Comparison of ENCODE assay signal across 22 cellular contexts in the genomic region with DNA sequence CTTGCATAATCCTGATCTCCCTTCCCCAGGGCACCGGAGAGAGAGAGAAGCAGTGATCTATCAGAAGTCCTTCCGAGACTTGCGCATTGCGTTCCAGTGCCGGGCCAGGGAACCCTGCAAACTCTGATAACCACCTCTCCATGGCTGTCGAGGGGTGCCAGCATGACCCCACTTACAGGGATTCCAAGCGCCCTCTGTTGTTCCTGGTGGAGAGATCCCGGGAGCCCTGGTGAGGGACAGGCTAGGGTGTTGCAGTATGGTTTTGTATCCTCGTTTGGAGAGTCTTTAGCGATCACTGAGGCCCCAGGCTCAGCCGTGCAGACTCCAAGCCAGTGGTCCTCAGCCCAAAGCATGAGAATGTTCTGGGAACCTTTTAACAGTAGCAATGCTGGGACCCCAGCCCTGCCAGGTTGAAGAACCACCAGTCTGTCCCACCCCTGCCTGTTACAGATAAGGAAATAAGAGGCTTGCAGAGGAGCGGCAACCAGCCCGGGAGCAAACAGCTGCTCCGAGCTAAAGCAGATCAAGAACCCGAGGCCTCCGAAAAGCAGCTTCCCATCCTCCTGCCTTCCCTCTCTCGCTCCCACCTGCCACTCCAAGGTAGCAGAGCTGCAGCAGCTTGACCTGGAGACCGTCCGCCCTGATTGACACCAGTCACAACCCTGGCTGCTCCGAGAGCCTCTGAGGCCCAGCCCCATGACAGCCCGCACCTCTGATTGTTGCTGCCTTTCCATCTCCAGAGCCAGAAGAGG.
"Had no signal": no experiment of that assay in that cellular context is flagged by ENCODE, and none has a peak within 500 bp of the region (broad histone marks: within the 10 kb centered on the region; RNA-seq: fewer than 3 reads in every experiment).

No MANE protein-coding gene starts in this region.

- H3K4me3 ChIP-seq: gastrocnemius medialis, heart left ventricle, tibial nerve had no signal

- H3K4me3 Mint-ChIP-seq: activated T-cell treated with anti-CD3 and anti-CD28 coated beads, Interleukin-2, amount 50 U/mL, for 72 hours; naive thymus-derived CD8-positive, alpha-beta T cell had no signal

- H3K4me1 ChIP-seq: gastrocnemius medialis, heart left ventricle, parathyroid adenoma, tibial nerve had no signal

- H3K9me3 ChIP-seq: gastrocnemius medialis, heart left ventricle, neutrophil, tibial nerve had no signal

- H3K27ac Mint-ChIP-seq: activated T-cell treated with anti-CD3 and anti-CD28 coated beads, Interleukin-2, amount 50 U/mL, for 72 hours; naive thymus-derived CD8-positive, alpha-beta T cell had no signal

- H3K36me3 Mint-ChIP-seq: naive thymus-derived CD8-positive, alpha-beta T cell had no signal

- DNase-seq: activated CD4-positive, alpha-beta T cell treated with anti-CD3 and anti-CD28 coated beads, Interleukin-2, amount 50 U/mL, for 4 hours; activated CD4-positive, CD25-positive, alpha-beta regulatory T cell treated with anti-CD3 and anti-CD28 coated beads, Interleukin-2, amount 50 U/mL, for 72 hours; activated effector memory CD4-positive, alpha-beta T cell treated with anti-CD3 and anti-CD28 coated beads, Interleukin-2, amount 50 U/mL, for 16 hours; activated naive CD4-positive, alpha-beta T cell treated with anti-CD3 and anti-CD28 coated beads, Interleukin-2, amount 50 U/mL, for 16 hours; activated T-cell treated with anti-CD3 and anti-CD28 coated beads, Interleukin-2, amount 50 U/mL, for 72 hours; effector CD4-positive, alpha-beta T cell; gastrocnemius medialis; heart left ventricle; left cardiac atrium; mesendoderm; naive thymus-derived CD8-positive, alpha-beta T cell; stimulated activated CD4-positive, alpha-beta T cell treated with anti-CD3 and anti-CD28 coated beads, Interleukin-12 subunit alpha, Interleukin-12 subunit beta, amount 100 ng/mL, for 4 hours; stimulated activated CD4-positive, alpha-beta T cell treated with anti-CD3 and anti-CD28 coated beads, Interleukin-1b, Interleukin-23, amount 100 ng/mL, for 48 hours; stimulated activated CD8-positive, alpha-beta memory T cell treated with anti-CD3 and anti-CD28 coated beads, Interleukin-4, amount 100 ng/mL, for 48 hours; stimulated activated naive CD4-positive, alpha-beta T cell treated with Interleukin-2 at 50 U/mL for 16 hours; substantia nigra; T-helper 1 cell; T-helper 9 cell had no signal

- H3K79me2 ChIP-seq: parathyroid adenoma had no signal

- H3K4me1 Mint-ChIP-seq: naive thymus-derived CD8-positive, alpha-beta T cell had no signal

- H3K27ac ChIP-seq: gastrocnemius medialis, heart left ventricle, neutrophil, parathyroid adenoma, tibial nerve had no signal

- H3K9me3 Mint-ChIP-seq: activated T-cell treated with anti-CD3 and anti-CD28 coated beads, Interleukin-2, amount 50 U/mL, for 72 hours; naive thymus-derived CD8-positive, alpha-beta T cell had no signal

- ATAC-seq: activated T-cell treated with anti-CD3 and anti-CD28 coated beads, Interleukin-2, amount 50 U/mL, for 72 hours; esophagus mucosa; gastrocnemius medialis; heart left ventricle; left cardiac atrium; naive thymus-derived CD8-positive, alpha-beta T cell had no signal

- H2AFZ ChIP-seq: parathyroid adenoma had no signal

- H3K36me3 ChIP-seq: gastrocnemius medialis, heart left ventricle, neutrophil, tibial nerve had no signal
